ENCODE assay signal across 17 cellular contexts in the genomic region with DNA sequence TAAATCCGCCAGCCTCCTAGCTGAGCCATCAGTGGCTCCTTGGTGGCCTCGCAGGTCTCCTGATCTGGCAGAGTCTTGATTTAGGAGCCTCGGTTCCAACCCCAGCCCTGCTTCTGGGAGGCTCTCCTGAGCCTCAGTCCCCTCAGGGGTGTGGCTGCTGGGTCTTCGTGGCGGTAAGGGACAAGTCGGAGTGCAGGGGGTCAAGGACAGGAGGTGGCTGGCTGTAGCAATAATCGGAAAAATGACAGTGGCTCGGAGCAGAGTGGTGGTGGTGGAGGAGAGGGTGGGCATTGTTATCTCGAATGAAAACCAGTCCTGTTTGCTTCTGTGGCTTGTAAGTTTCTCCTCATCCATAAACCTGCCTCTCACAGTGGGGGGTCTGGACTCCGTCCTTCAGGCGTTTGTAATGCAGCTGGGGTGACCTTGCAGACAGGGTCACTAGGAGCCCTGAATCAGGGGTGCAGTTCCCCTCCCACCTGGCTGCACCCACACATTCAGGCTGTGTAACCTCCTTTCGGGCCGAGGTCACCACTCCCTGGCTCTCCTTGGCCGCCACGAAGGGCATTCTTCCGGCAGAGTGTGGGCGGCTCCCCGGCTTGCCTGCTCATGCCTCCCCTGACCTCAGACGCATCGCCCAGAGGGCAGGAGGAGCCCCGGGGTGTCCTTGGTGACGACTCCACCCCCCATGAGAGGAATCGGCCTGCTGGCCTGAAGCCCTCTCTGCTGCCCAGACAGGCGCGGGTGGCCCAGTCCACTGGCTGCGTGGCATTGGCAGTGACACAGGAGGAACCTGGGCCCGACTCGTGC. TPM values are rescaled to one million over a fixed set of nuclear protein-coding genes. Genes with fewer than 3 reads are reported as not detected.
DNase-seq lines count a peak whose midpoint lies in the region; ATAC-seq, FAIRE-seq and TF ChIP-seq lines count a peak whose summit lies in the region.
"Had no signal": no experiment of that assay in that cellular context is flagged by ENCODE, and none has a peak within 500 bp of the region (broad histone marks: within the 10 kb centered on the region; RNA-seq: fewer than 3 reads in every experiment).

No MANE protein-coding gene starts in this region.

- TF ChIP-seq CTCF in activated CD8-positive, alpha-beta T cell treated with anti-CD3 and anti-CD28 coated beads for 36 hours (IDR thresholded peaks at IDR 0.05), result no peak
- TF ChIP-seq CTCF in bronchial epithelial cell (IDR thresholded peaks at IDR 0.05; ENCODE audit: insufficient read depth, low read length, severe bottlenecking), result no peak
- TF ChIP-seq CTCF in upper lobe of right lung (IDR thresholded peaks at IDR 0.05), result no peak

- FAIRE-seq in bronchial epithelial cell (lab: Jason Lieb, UNC), result no peak

- H3K9me3 Mint-ChIP-seq in activated CD8-positive, alpha-beta T cell treated with anti-CD3 and anti-CD28 coated beads for 36 hours, result no peaks in the 10 kb centered on the region
- no peaks in the 10 kb centered on the region for H3K9me3 Mint-ChIP-seq in activated CD8-positive, alpha-beta T cell treated with anti-CD3 and anti-CD28 coated beads, Interleukin-2, amount 10 ng/mL, durations not matched to agents 7 days and 5 days (ENCODE audit: insufficient read depth)
- H3K9me3 Mint-ChIP-seq: activated CD4-positive, alpha-beta T cell treated with anti-CD3 and anti-CD28 coated beads, Interleukin-2, amount 10 ng/mL, durations not matched to agents 24 days and 14 days; nephron had no signal

- no peaks in the 10 kb centered on the region for H3K36me3 Mint-ChIP-seq in activated CD8-positive, alpha-beta T cell treated with anti-CD3 and anti-CD28 coated beads for 36 hours (ENCODE audit: low read depth)
- no peaks in the 10 kb centered on the region for H3K36me3 Mint-ChIP-seq in activated CD8-positive, alpha-beta T cell treated with anti-CD3 and anti-CD28 coated beads, Interleukin-2, amount 10 ng/mL, durations not matched to agents 7 days and 5 days (ENCODE audit: low read depth)
- H3K36me3 Mint-ChIP-seq: activated naive CD8-positive, alpha-beta T cell had no signal

- peaks cover 2% of the 10 kb centered on the region for H3K27me3 Mint-ChIP-seq in activated CD8-positive, alpha-beta T cell treated with anti-CD3 and anti-CD28 coated beads for 36 hours
- H3K27me3 Mint-ChIP-seq in activated CD8-positive, alpha-beta T cell treated with anti-CD3 and anti-CD28 coated beads, Interleukin-2, amount 10 ng/mL, durations not matched to agents 7 days and 5 days (ENCODE audit: low read depth), result no peaks in the 10 kb centered on the region
- H3K27me3 Mint-ChIP-seq: activated CD4-positive, alpha-beta T cell treated with anti-CD3 and anti-CD28 coated beads, Interleukin-2, amount 10 ng/mL, durations not matched to agents 24 days and 14 days; activated naive CD8-positive, alpha-beta T cell had no signal

- H3K36me3 ChIP-seq in bronchial epithelial cell (ENCODE audit: control insufficient read depth, insufficient read depth, low read length) (peaks cover 5% of the 10 kb centered on the region), upper lobe of right lung (no peaks in the 10 kb centered on the region)

- H3K27ac Mint-ChIP-seq in activated CD8-positive, alpha-beta T cell treated with anti-CD3 and anti-CD28 coated beads for 36 hours, result no peak overlapping the region
- H3K27ac Mint-ChIP-seq in activated CD8-positive, alpha-beta T cell treated with anti-CD3 and anti-CD28 coated beads, Interleukin-2, amount 10 ng/mL, durations not matched to agents 7 days and 5 days, result no peak overlapping the region
- H3K27ac Mint-ChIP-seq: activated CD4-positive, alpha-beta T cell treated with anti-CD3 and anti-CD28 coated beads, Interleukin-2, amount 10 ng/mL, durations not matched to agents 24 days and 14 days; activated naive CD8-positive, alpha-beta T cell had no signal

- POLR2A ChIA-PET in activated CD8-positive, alpha-beta T cell treated with anti-CD3 and anti-CD28 coated beads for 36 hours (lab: Charles Lee), result no interaction called here
- POLR2A ChIA-PET in activated CD8-positive, alpha-beta T cell treated with anti-CD3 and anti-CD28 coated beads, Interleukin-2, amount 10 ng/mL, durations not matched to agents 7 days and 5 days (lab: Charles Lee), result interaction anchor here (0.6 kb wide), 1 partner anchor 252 kb away, joined by 4 read pairs; no protein-coding TSS in a partner anchor

- H3K9me3 ChIP-seq in upper lobe of right lung, result no peaks in the 10 kb centered on the region

- no peak overlapping the region for H3K4me3 Mint-ChIP-seq in activated CD8-positive, alpha-beta T cell treated with anti-CD3 and anti-CD28 coated beads for 36 hours
- H3K4me3 Mint-ChIP-seq in activated CD8-positive, alpha-beta T cell treated with anti-CD3 and anti-CD28 coated beads, Interleukin-2, amount 10 ng/mL, durations not matched to agents 7 days and 5 days, result no peak overlapping the region
- H3K4me3 Mint-ChIP-seq: activated CD4-positive, alpha-beta T cell treated with anti-CD3 and anti-CD28 coated beads, Interleukin-2, amount 10 ng/mL, durations not matched to agents 24 days and 14 days; activated naive CD8-positive, alpha-beta T cell; nephron had no signal

- H3K27me3 ChIP-seq in bronchial epithelial cell (ENCODE audit: control insufficient read depth, insufficient read depth, low read length) (no peaks in the 10 kb centered on the region), upper lobe of right lung (no peaks in the 10 kb centered on the region)

- H3K27ac ChIP-seq in upper lobe of right lung, result no peak overlapping the region
- H3K27ac ChIP-seq: KMS-11 had no signal

- H3K4me1 ChIP-seq in upper lobe of right lung, result peaks cover 12% of the 10 kb centered on the region

- DNase-seq in activated CD8-positive, alpha-beta T cell treated with anti-CD3 and anti-CD28 coated beads for 36 hours, result no peak
- DNase-seq in activated CD8-positive, alpha-beta T cell treated with anti-CD3 and anti-CD28 coated beads, Interleukin-2, amount 10 ng/mL, durations not matched to agents 7 days and 5 days, result no peak
- DNase-seq in bronchial epithelial cell (ENCODE audit: low read depth), result peak; percentile 62
- DNase-seq in left colon, result no peak
- no peak for DNase-seq in upper lobe of right lung
- DNase-seq in KG1 (lab: John Stamatoyannopoulos, UW), result no peak
- DNase-seq in AG08396 (ENCODE audit: low spot score), result no peak
- no peak for DNase-seq in NCI-H128 (lab: John Stamatoyannopoulos, UW; ENCODE audit: unreplicated experiment)
- DNase-seq: 8988T; activated CD4-positive, alpha-beta T cell treated with anti-CD3 and anti-CD28 coated beads, Interleukin-2, amount 10 ng/mL, durations not matched to agents 24 days and 14 days; effector CD4-positive, alpha-beta T cell; NCI-H446; SIG-M5; stimulated activated CD4-positive, alpha-beta T cell treated with anti-CD3 and anti-CD28 coated beads, Interleukin-2, amount 100 ng/mL, for 48 hours had no signal

- H3K4me1 Mint-ChIP-seq in activated CD8-positive, alpha-beta T cell treated with anti-CD3 and anti-CD28 coated beads for 36 hours (ENCODE audit: low read depth), result peaks cover 19% of the 10 kb centered on the region
- peaks cover 20% of the 10 kb centered on the region for H3K4me1 Mint-ChIP-seq in activated CD8-positive, alpha-beta T cell treated with anti-CD3 and anti-CD28 coated beads, Interleukin-2, amount 10 ng/mL, durations not matched to agents 7 days and 5 days (ENCODE audit: low read depth)

- H3K4me3 ChIP-seq in bronchial epithelial cell (ENCODE audit: low read depth, low read length) (no peak overlapping the region), upper lobe of right lung (no peak overlapping the region)

- peak; percentile 12 for ATAC-seq in activated CD8-positive, alpha-beta T cell treated with anti-CD3 and anti-CD28 coated beads for 36 hours
- no peak for ATAC-seq in activated CD8-positive, alpha-beta T cell treated with anti-CD3 and anti-CD28 coated beads, Interleukin-2, amount 10 ng/mL, durations not matched to agents 7 days and 5 days
- peak; percentile 4 for ATAC-seq in left colon
- peak; percentile 53 for ATAC-seq in upper lobe of right lung

- intact Hi-C loops in activated CD8-positive, alpha-beta T cell treated with anti-CD3 and anti-CD28 coated beads for 36 hours (cut with micrococcal nuclease), result no loop called here
- intact Hi-C loops in left colon (cut with DNase I, micrococcal nuclease) (no loop called here), upper lobe of right lung (cut with DNase I) (no loop called here)

- CTCF ChIA-PET in activated CD8-positive, alpha-beta T cell treated with anti-CD3 and anti-CD28 coated beads for 36 hours (lab: Charles Lee), result interaction anchor here (1.2 to 2.2 kb wide), 3 partner anchors 26 to 236 kb away, joined by 3 to 8 read pairs (median 4); partner anchors contain the start of gene RHOF
- CTCF ChIA-PET in activated CD8-positive, alpha-beta T cell treated with anti-CD3 and anti-CD28 coated beads, Interleukin-2, amount 10 ng/mL, durations not matched to agents 7 days and 5 days (lab: Charles Lee), result interaction anchor here (0.7 to 1.7 kb wide), 2 partner anchors 20 to 25 kb away, joined by 3 to 4 read pairs; no protein-coding TSS in a partner anchor

RNA-seq across cellular contexts. Expression of gene BCL7A, which starts 8.1 kb away (rescaled TPM):
- total RNA-seq in activated CD8-positive, alpha-beta T cell treated with anti-CD3 and anti-CD28 coated beads for 36 hours, result 1 to 10 TPM; 6.7 to 7.3 TPM
- total RNA-seq in activated CD8-positive, alpha-beta T cell treated with anti-CD3 and anti-CD28 coated beads, Interleukin-2, amount 10 ng/mL, durations not matched to agents 7 days and 5 days, result 1 to 10 TPM; 6.2 to 8.1 TPM
- total RNA-seq in bronchial epithelial cell, result 16.3 and 17.1 TPM in 2 replicates
- total RNA-seq in left colon, result 1 to 10 TPM; 6.5 to 6.7 TPM
- 11.4 TPM for total RNA-seq in upper lobe of right lung

RNA-seq across cellular contexts. Expression of gene MLXIP, which starts 48.7 kb away (rescaled TPM):
- 10 to 100 TPM; 26.0 to 28.7 TPM for total RNA-seq in activated CD8-positive, alpha-beta T cell treated with anti-CD3 and anti-CD28 coated beads for 36 hours
- total RNA-seq in activated CD8-positive, alpha-beta T cell treated with anti-CD3 and anti-CD28 coated beads, Interleukin-2, amount 10 ng/mL, durations not matched to agents 7 days and 5 days, result 10 to 100 TPM; 38.8 to 42.7 TPM
- total RNA-seq in bronchial epithelial cell (8.7 and 9.2 TPM in 2 replicates), left colon (100 to 1,000 TPM; 125 to 175 TPM), upper lobe of right lung (57.4 TPM)
